In the genomic region with DNA sequence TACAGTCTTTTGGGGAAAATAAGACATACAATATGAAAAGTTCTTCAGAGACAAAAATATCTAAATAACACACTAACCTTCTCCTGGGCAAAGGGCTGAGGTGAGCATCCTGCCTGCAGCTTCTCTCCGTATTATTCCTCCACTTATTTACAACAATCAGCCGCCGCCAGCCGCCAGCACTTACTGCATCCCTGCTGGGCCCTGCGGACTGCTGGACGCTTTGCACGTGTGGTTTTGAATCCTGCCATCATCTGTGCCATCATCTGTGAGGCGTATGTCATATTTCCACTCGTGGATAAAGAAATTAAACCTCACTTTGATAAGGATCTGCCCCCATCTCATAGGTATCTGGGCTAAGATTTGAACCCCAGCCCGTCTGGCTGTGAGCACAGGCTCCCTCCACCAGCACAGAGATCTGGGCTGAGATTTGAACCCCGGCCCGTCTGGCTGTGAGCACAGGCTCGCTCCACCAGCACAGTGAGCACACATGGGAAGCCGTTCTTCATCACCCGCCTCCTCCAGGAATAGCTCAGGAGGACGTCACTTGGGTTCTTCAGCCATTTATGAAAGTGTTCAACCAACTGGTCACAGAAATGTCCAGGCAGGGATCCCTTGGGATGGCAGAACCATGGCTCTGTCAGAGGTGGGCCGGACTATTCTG, we compare ENCODE assay signal across 27 cellular contexts.
"Had no signal": no experiment of that assay in that cellular context is flagged by ENCODE, and none has a peak within 500 bp of the region (broad histone marks: within the 10 kb centered on the region; RNA-seq: fewer than 3 reads in every experiment).

No MANE protein-coding gene starts in this region.

- H3K4me1 Mint-ChIP-seq: activated naive CD8-positive, alpha-beta T cell treated with anti-CD3 and anti-CD28 coated beads, Interleukin-2, amount 50 U/mL, for 24 hours; central memory CD8-positive, alpha-beta T cell had no signal

- ATAC-seq: activated CD8-positive, alpha-beta T cell treated with anti-CD3 and anti-CD28 coated beads for 36 hours; activated naive CD4-positive, alpha-beta T cell treated with anti-CD3 and anti-CD28 coated beads, Interleukin-2, amount 50 U/mL, for 72 hours; activated naive CD8-positive, alpha-beta T cell treated with anti-CD3 and anti-CD28 coated beads, Interleukin-2, amount 50 U/mL, for 24 hours; body of pancreas had no signal

- H3K9ac ChIP-seq: SK-N-SH had no signal

- H3K9me3 Mint-ChIP-seq: activated CD8-positive, alpha-beta T cell treated with anti-CD3 and anti-CD28 coated beads for 36 hours; activated naive CD4-positive, alpha-beta T cell treated with anti-CD3 and anti-CD28 coated beads, Interleukin-2, amount 50 U/mL, for 72 hours; activated naive CD8-positive, alpha-beta T cell treated with anti-CD3 and anti-CD28 coated beads, Interleukin-2, amount 50 U/mL, for 24 hours; central memory CD8-positive, alpha-beta T cell had no signal

- H3K4me1 ChIP-seq: ascending aorta, body of pancreas, Peyer's patch, SJCRH30 had no signal

- H3K27me3 ChIP-seq: ascending aorta, body of pancreas, Peyer's patch had no signal

- H3K4me3 Mint-ChIP-seq: activated CD8-positive, alpha-beta T cell treated with anti-CD3 and anti-CD28 coated beads for 36 hours; activated naive CD8-positive, alpha-beta T cell treated with anti-CD3 and anti-CD28 coated beads, Interleukin-2, amount 50 U/mL, for 24 hours; central memory CD8-positive, alpha-beta T cell; IgD-negative memory B cell had no signal

- DNase-seq: activated CD4-positive, CD25-positive, alpha-beta regulatory T cell; activated CD8-positive, alpha-beta memory T cell treated with anti-CD3 and anti-CD28 coated beads, Interleukin-2, amount 50 U/mL, for 4 hours; activated CD8-positive, alpha-beta T cell treated with anti-CD3 and anti-CD28 coated beads for 36 hours; activated naive CD8-positive, alpha-beta T cell treated with anti-CD3 and anti-CD28 coated beads, Interleukin-2, amount 50 U/mL, for 24 hours; activated T-cell treated with anti-CD3 and anti-CD28 coated beads, Interleukin-2, amount 50 U/mL, for 1 hour; amniotic stem cell; body of pancreas; KG1; NCI-H1048; NCI-H187; NCI-H2081; NCI-H2171; NCI-H345; NCI-H524; NCI-H82; Peyer's patch; Right ventricle myocardium superior; SJCRH30; SK-N-SH; T-helper 1 cell had no signal

- H3K36me3 Mint-ChIP-seq: activated naive CD4-positive, alpha-beta T cell treated with anti-CD3 and anti-CD28 coated beads, Interleukin-2, amount 50 U/mL, for 72 hours; IgD-negative memory B cell had no signal

- H3K4me3 ChIP-seq: ascending aorta, body of pancreas, Peyer's patch, SJCRH30 had no signal

- FAIRE-seq: bronchial epithelial cell had no signal

- H3K9me3 ChIP-seq: ascending aorta, body of pancreas, Peyer's patch, SJCRH30, SK-N-SH had no signal

- H3K36me3 ChIP-seq: ascending aorta, Peyer's patch, SJCRH30 had no signal

- H3K27ac ChIP-seq: ascending aorta, body of pancreas, Peyer's patch, RWPE1, SJCRH30, VCaP had no signal

- H3K27ac Mint-ChIP-seq: activated CD8-positive, alpha-beta T cell treated with anti-CD3 and anti-CD28 coated beads for 36 hours; activated naive CD8-positive, alpha-beta T cell treated with anti-CD3 and anti-CD28 coated beads, Interleukin-2, amount 50 U/mL, for 24 hours; IgD-negative memory B cell had no signal
